In genomic region chr9:133713211-133713959, GRCh38 we compare ENCODE assay signal across 21 cellular contexts. TPM values are rescaled to one million over a fixed set of nuclear protein-coding genes. Genes with fewer than 3 reads are reported as not detected.
A peak's percentile ranks its signal among the peaks of the same experiment; 100 is the strongest.
DNase-seq lines count a peak whose midpoint lies in the region; ATAC-seq and TF ChIP-seq lines count a peak whose summit lies in the region.
"Had no signal": no experiment of that assay in that cellular context is flagged by ENCODE, and none has a peak within 500 bp of the region (broad histone marks: within the 10 kb centered on the region; RNA-seq: fewer than 3 reads in every experiment).

No MANE protein-coding gene starts in this region.

- H3K27me3 ChIP-seq in liver (ENCODE audit: control insufficient read depth in 4 of 4, insufficient read depth in 4 of 4, low read length in 3 of 4) = no peaks in the 10 kb centered on the region
- H3K27me3 ChIP-seq in sigmoid colon = no peaks in the 10 kb centered on the region
- H3K27me3 ChIP-seq: upper lobe of left lung had no signal

- no peak overlapping the region for H3K4me3 Mint-ChIP-seq in WTC11
- no peak overlapping the region for H3K4me3 Mint-ChIP-seq in natural killer cell treated with Interleukin-12 subunit alpha and Interleukin-12 subunit beta and Interleukin-15 and Interleukin-18, amount 100 ng/mL, for 72 hours
- H3K4me3 Mint-ChIP-seq: activated CD8-positive, alpha-beta T cell treated with anti-CD3 and anti-CD28 coated beads, Interleukin-2, amount 10 ng/mL, durations not matched to agents 7 days and 5 days; activated T-helper 1 cell treated with anti-CD3 and anti-CD28 coated beads, Interleukin-12 subunit alpha, Interleukin-12 subunit beta, Interleukin-2, Interleukin-4 antibody, amounts not matched to agents 30 ng/mL and 10 ng/mL and 1 ng/mL, durations not matched to agents 14 hours and 24 hours and 36 hours; stimulated activated naive B cell treated with anti-CD40 and anti-IgM and Interleukin-4, amounts not matched to agents 10 μg/mL and 1 μg/mL and 100 μg/mL, for 72 hours had no signal

- no peak overlapping the region for H3K9ac ChIP-seq in liver (ENCODE audit: low read depth in 1 of 2, low read length in 2 of 2)
- H3K9ac ChIP-seq: KMS-11 had no signal

- peaks cover 5% of the 10 kb centered on the region for H3K4me1 Mint-ChIP-seq in WTC11
- H3K4me1 Mint-ChIP-seq in natural killer cell treated with Interleukin-12 subunit alpha and Interleukin-12 subunit beta and Interleukin-15 and Interleukin-18, amount 100 ng/mL, for 72 hours (ENCODE audit: low read depth in 2 of 2) = no peaks in the 10 kb centered on the region

- H3K27me3 Mint-ChIP-seq in WTC11 (ENCODE audit: low read depth) = no peaks in the 10 kb centered on the region
- no peaks in the 10 kb centered on the region for H3K27me3 Mint-ChIP-seq in natural killer cell treated with Interleukin-12 subunit alpha and Interleukin-12 subunit beta and Interleukin-15 and Interleukin-18, amount 100 ng/mL, for 72 hours

- no peak for TF ChIP-seq EP300 in sigmoid colon (IDR thresholded peaks at IDR 0.05)

- peak overlapping the region; percentile 86 for H3K27ac Mint-ChIP-seq in WTC11
- no peak overlapping the region for H3K27ac Mint-ChIP-seq in natural killer cell treated with Interleukin-12 subunit alpha and Interleukin-12 subunit beta and Interleukin-15 and Interleukin-18, amount 100 ng/mL, for 72 hours
- H3K27ac Mint-ChIP-seq: activated CD8-positive, alpha-beta T cell treated with anti-CD3 and anti-CD28 coated beads, Interleukin-2, amount 10 ng/mL, durations not matched to agents 7 days and 5 days; activated T-helper 1 cell treated with anti-CD3 and anti-CD28 coated beads, Interleukin-12 subunit alpha, Interleukin-12 subunit beta, Interleukin-2, Interleukin-4 antibody, amounts not matched to agents 30 ng/mL and 10 ng/mL and 1 ng/mL, durations not matched to agents 14 hours and 24 hours and 36 hours; stimulated activated naive B cell treated with anti-CD40 and anti-IgM and Interleukin-4, amounts not matched to agents 10 μg/mL and 1 μg/mL and 100 μg/mL, for 72 hours had no signal

- no peak for TF ChIP-seq POLR2A in sigmoid colon (IDR thresholded peaks at IDR 0.05)

- H3K4me1 ChIP-seq in liver (ENCODE audit: control insufficient read depth in 4 of 4, insufficient read depth in 4 of 4, low read length in 3 of 4) = peaks cover 0 to 41% (median 26%) of the 10 kb centered on the region in 4 donors
- H3K4me1 ChIP-seq in sigmoid colon = peaks cover 0 to 4% (median 0%) of the 10 kb centered on the region in 4 donors

- 77% methylated on average over 25 of the region's 25 CpGs for WGBS in liver
- 63 to 68% methylated on average over 25 of the region's 25 CpGs for WGBS in sigmoid colon, 2 donors

- H3K9me3 ChIP-seq in liver (ENCODE audit: control insufficient read depth in 4 of 4, low read length in 3 of 4) (no peaks in the 10 kb centered on the region), sigmoid colon (no peaks in the 10 kb centered on the region)
- H3K9me3 ChIP-seq: upper lobe of left lung had no signal

- intact Hi-C loops in sigmoid colon (cut with DNase I) = no loop called here

- CTCF ChIA-PET in WTC11 (lab: Charles Lee) = interaction anchor here (0.7 to 4.1 kb wide), 9 partner anchors 11 to 280 kb away, joined by 3 to 17 read pairs (median 6); no protein-coding TSS in a partner anchor

- DNase-seq in NCI-H1694 treated with DMSO at 0.1 percent for 48 hours (lab: John Stamatoyannopoulos, UW) = peak; percentile 28
- DNase-seq in NCI-H1694 (lab: John Stamatoyannopoulos, UW) = no peak
- DNase-seq in WTC11 (ENCODE audit: low spot score) = no peak
- DNase-seq in sigmoid colon = peak; percentile 59
- no peak for DNase-seq in natural killer cell treated with Interleukin-12 subunit alpha and Interleukin-12 subunit beta and Interleukin-15 and Interleukin-18, amount 100 ng/mL, for 72 hours (ENCODE audit: low spot score)
- no peak for DNase-seq in ecto neural progenitor cell (ENCODE audit: low spot score)
- DNase-seq in activated naive CD4-positive, alpha-beta T cell treated with Interleukin-2 at 50 U/mL for 16 hours = no peak
- DNase-seq: activated CD8-positive, alpha-beta T cell treated with anti-CD3 and anti-CD28 coated beads, Interleukin-2, amount 10 ng/mL, durations not matched to agents 7 days and 5 days; C1 segment of cervical spinal cord; left cardiac atrium; NCI-H1092 treated with DMSO at 0.1 percent for 48 hours; NCI-H2171; NCI-H774; PC-9; stimulated activated naive B cell treated with anti-CD40 and anti-IgM and Interleukin-4, amounts not matched to agents 10 μg/mL and 1 μg/mL and 100 μg/mL, for 72 hours had no signal

- POLR2A ChIA-PET in WTC11 (lab: Charles Lee) = interaction anchor here (1.0 kb wide), 1 partner anchor 40 kb away, joined by 3 read pairs; no protein-coding TSS in a partner anchor

- no peaks in the 10 kb centered on the region for H3K36me3 Mint-ChIP-seq in WTC11
- H3K36me3 Mint-ChIP-seq in natural killer cell treated with Interleukin-12 subunit alpha and Interleukin-12 subunit beta and Interleukin-15 and Interleukin-18, amount 100 ng/mL, for 72 hours = no peaks in the 10 kb centered on the region
- H3K36me3 Mint-ChIP-seq: stimulated activated naive B cell treated with anti-CD40 and anti-IgM and Interleukin-4, amounts not matched to agents 10 μg/mL and 1 μg/mL and 100 μg/mL, for 72 hours had no signal

- no peak for TF ChIP-seq RAD21 in liver (IDR thresholded peaks at IDR 0.05)

- peak overlapping the region; percentile 80 to 90 for H3K27ac ChIP-seq in liver (ENCODE audit: low read depth in 1 of 2, low read length in 2 of 2)
- H3K27ac ChIP-seq in sigmoid colon = no peak overlapping the region
- H3K27ac ChIP-seq: 22Rv1, HL-60, KMS-11, PC-9 had no signal

- no peak for ATAC-seq in WTC11
- ATAC-seq in natural killer cell treated with Interleukin-12 subunit alpha and Interleukin-12 subunit beta and Interleukin-15 and Interleukin-18, amount 100 ng/mL, for 72 hours = no peak
- ATAC-seq: activated CD8-positive, alpha-beta T cell treated with anti-CD3 and anti-CD28 coated beads, Interleukin-2, amount 10 ng/mL, durations not matched to agents 7 days and 5 days; left cardiac atrium had no signal

- TF ChIP-seq CTCF in WTC11 (IDR thresholded peaks at IDR 0.05) = no peak
- no peak for TF ChIP-seq CTCF in liver (IDR thresholded peaks at IDR 0.05; ENCODE audit: low read depth, low read length, missing input control)
- TF ChIP-seq CTCF in sigmoid colon (IDR thresholded peaks at IDR 0.05) = no peak

- no peaks in the 10 kb centered on the region for H3K9me3 Mint-ChIP-seq in WTC11
- H3K9me3 Mint-ChIP-seq in natural killer cell treated with Interleukin-12 subunit alpha and Interleukin-12 subunit beta and Interleukin-15 and Interleukin-18, amount 100 ng/mL, for 72 hours = no peaks in the 10 kb centered on the region
- H3K9me3 Mint-ChIP-seq: activated T-helper 1 cell treated with anti-CD3 and anti-CD28 coated beads, Interleukin-12 subunit alpha, Interleukin-12 subunit beta, Interleukin-2, Interleukin-4 antibody, amounts not matched to agents 30 ng/mL and 10 ng/mL and 1 ng/mL, durations not matched to agents 14 hours and 24 hours and 36 hours; stimulated activated naive B cell treated with anti-CD40 and anti-IgM and Interleukin-4, amounts not matched to agents 10 μg/mL and 1 μg/mL and 100 μg/mL, for 72 hours had no signal

- H3K4me3 ChIP-seq in liver (ENCODE audit: low read depth in 1 of 3, low read length in 3 of 3) (no peak overlapping the region), sigmoid colon (no peak overlapping the region)
- H3K4me3 ChIP-seq: PC-9, upper lobe of left lung had no signal

- H3K36me3 ChIP-seq in liver (ENCODE audit: control insufficient read depth in 4 of 4, insufficient read depth in 3 of 4, low read depth in 1 of 4, low read length in 3 of 4) (peaks cover 0 to 25% (median 8%) of the 10 kb centered on the region in 4 donors), sigmoid colon (no peaks in the 10 kb centered on the region)
- H3K36me3 ChIP-seq: upper lobe of left lung had no signal

TF ChIP-seq in WTC11, 78 proteins besides CTCF, POLR2A, EP300 and RAD21 (continues in another document):
- TF ChIP-seq E2F1 (CRISPR knock-in tag; IDR thresholded peaks at IDR 0.05) = no peak
- TF ChIP-seq MYBL2 (CRISPR knock-in tag; IDR thresholded peaks at IDR 0.05) = no peak
- TF ChIP-seq JAZF1 (CRISPR knock-in tag; IDR thresholded peaks at IDR 0.05) = no peak

TF ChIP-seq in liver, 16 proteins besides CTCF, POLR2A, EP300 and RAD21:
- no peak for TF ChIP-seq ZBTB33 (IDR thresholded peaks at IDR 0.05)
- TF ChIP-seq NR2F2 (IDR thresholded peaks at IDR 0.05) = no peak
- TF ChIP-seq HNF4A (conservative IDR thresholded peaks at IDR 0.05) = peak in 1 of 2 donors; percentile 35

RNA-seq across cellular contexts. Expression of gene SARDH, which starts 24.8 kb away (rescaled TPM):
- 8.5 to 15.2 TPM (median 13.7 TPM) in 3 replicates for total RNA-seq in WTC11 (2021)
- total RNA-seq in liver = 100 to 1,000 TPM in 1 of 2 donors, 10 to 100 TPM in 1; 53.7 to 291 TPM
- 10 to 100 TPM; 57.1 to 69.7 TPM for polyA plus RNA-seq in liver
- total RNA-seq in sigmoid colon = 1 to 10 TPM in 3 of 4 donors, under 1 TPM in 1; 0.49 to 3.0 (median 2.4) TPM
- polyA plus RNA-seq in sigmoid colon = 1 to 10 TPM in 1 of 3 donors, under 1 TPM in 1, not detected in 1; 0.60 to 2.1 TPM
- total RNA-seq in natural killer cell treated with Interleukin-12 subunit alpha and Interleukin-12 subunit beta and Interleukin-15 and Interleukin-18, amount 100 ng/mL, for 72 hours = under 1 TPM; 0.36 to 0.38 TPM

Comparison
In these comparisons a context has a peak if more than half of its experiments do, and no peak if none do; other contexts are left out.
1. DNase-seq: peak in NCI-H1694 treated with DMSO at 0.1 percent for 48 hours (single experiment) and sigmoid colon (single experiment); none in NCI-H1694 (single experiment), WTC11 (single experiment), natural killer cell treated with Interleukin-12 subunit alpha and Interleukin-12 subunit beta and Interleukin-15 and Interleukin-18, amount 100 ng/mL, for 72 hours (single experiment), ecto neural progenitor cell (single experiment) and activated naive CD4-positive, alpha-beta T cell treated with Interleukin-2 at 50 U/mL for 16 hours (single experiment).
2. H3K27ac ChIP-seq: peak in liver (2 of 2); none in sigmoid colon (0 of 4).